6 cellular contexts compared by ENCODE assay signal in the genomic region with DNA sequence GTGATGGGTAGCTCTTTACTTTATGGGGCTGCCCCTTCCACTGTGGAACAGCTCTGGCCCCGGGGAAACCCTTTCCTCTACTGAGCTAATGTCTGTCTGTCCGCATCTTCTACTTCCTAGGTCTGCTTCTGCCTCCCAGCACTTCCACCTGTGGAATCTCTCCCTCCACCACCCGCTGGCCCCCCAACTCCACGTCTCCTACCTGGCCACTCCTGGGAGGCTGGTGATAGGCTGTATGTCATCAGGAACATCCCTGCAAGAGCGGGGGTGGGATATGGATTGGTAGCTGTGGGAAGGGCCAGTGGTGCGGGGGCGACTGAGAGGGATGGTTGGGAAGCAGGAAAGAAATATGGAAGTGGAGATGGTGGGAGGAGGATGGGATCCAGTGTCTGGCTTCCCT. TPM values are rescaled to one million over a fixed set of nuclear protein-coding genes. Genes with fewer than 3 reads are reported as not detected.
"Had no signal": no experiment of that assay in that cellular context is flagged by ENCODE, and none has a peak within 500 bp of the region (broad histone marks: within the 10 kb centered on the region; RNA-seq: fewer than 3 reads in every experiment).

No MANE protein-coding gene starts in this region.

- H3K4me3 Mint-ChIP-seq: GM23338, IgD-negative memory B cell had no signal

- H3K27ac ChIP-seq: HL-60 had no signal

- H3K4me2 ChIP-seq: GM23338 had no signal

- H3K9me3 ChIP-seq: HAP-1 had no signal

- H3K27ac Mint-ChIP-seq: GM23338, IgD-negative memory B cell had no signal

- H3K9me3 Mint-ChIP-seq: GM23338, IgD-negative memory B cell had no signal

- H3K4me3 ChIP-seq: GM23338, HAP-1 had no signal

- H3K4me1 Mint-ChIP-seq: GM23338, IgD-negative memory B cell had no signal

- DNase-seq: KBM-7 had no signal

- H3K27me3 Mint-ChIP-seq: IgD-negative memory B cell had no signal

- H2AFZ ChIP-seq: GM23338 had no signal

- H3K4me1 ChIP-seq: HAP-1 had no signal

RNA-seq across cellular contexts. Expression of a gene that starts 18.6 kb away (rescaled TPM):
- polyA plus RNA-seq: IgD-negative memory B cell had no signal

RNA-seq across cellular contexts. Expression of a gene that starts 42.6 kb away (rescaled TPM):
- total RNA-seq: HT1080 had no signal
